Comparison of ENCODE assay signal across 20 cellular contexts in the genomic region with DNA sequence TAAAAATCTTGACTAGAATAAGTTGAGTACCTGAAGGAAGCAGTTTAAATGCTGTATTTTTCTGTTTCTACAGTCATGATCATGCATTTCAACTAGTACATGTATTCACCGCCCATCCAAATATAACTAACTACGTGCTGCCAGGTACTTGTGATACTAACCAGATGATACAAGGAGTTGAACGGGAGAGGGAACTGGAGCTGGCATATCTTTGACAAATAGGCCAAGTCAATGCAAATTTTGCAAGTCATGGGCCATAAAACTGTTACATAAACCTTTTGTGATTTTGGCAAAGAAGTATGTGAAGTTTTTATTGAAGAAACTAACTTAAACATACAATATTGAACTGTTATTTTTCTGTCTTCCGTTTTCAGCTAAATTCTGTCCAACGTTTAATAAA. TPM values are rescaled to one million over a fixed set of nuclear protein-coding genes. Genes with fewer than 3 reads are reported as not detected.
A peak's percentile ranks its signal among the peaks of the same experiment; 100 is the strongest.
DNase-seq lines count a peak whose midpoint lies in the region; ATAC-seq, FAIRE-seq and TF ChIP-seq lines count a peak whose summit lies in the region.
"Had no signal": no experiment of that assay in that cellular context is flagged by ENCODE, and none has a peak within 500 bp of the region (broad histone marks: within the 10 kb centered on the region; RNA-seq: fewer than 3 reads in every experiment).

No MANE protein-coding gene starts in this region.

- no peak for TF ChIP-seq POLR2A in K562 (conservative IDR thresholded peaks at IDR 0.05)

- intact Hi-C loops in Right ventricle myocardium superior (cut with DNase I) = loop anchor here (5.0 kb wide), 1 partner anchor 51 kb away; a partner anchor contains a TSS
- intact Hi-C loops in K562 (cut with micrococcal nuclease) = no loop called here
- intact Hi-C loops in left ventricle myocardium superior (cut with micrococcal nuclease) = loop anchor here (10.0 kb wide), 1 partner anchor 58 kb away; no protein-coding TSS in a partner anchor

- CTCF ChIA-PET in K562 (lab: Yijun Ruan, JAX; ENCODE audit: low intra/inter-chr PET ratio) = no interaction called here

- no peak overlapping the region for H3K9ac ChIP-seq in K562 (ENCODE audit: insufficient read depth in 1 of 2, low read depth in 2 of 2, low read length in 2 of 2)

- no TSS peak for BruUV-seq in K562 (replicated peaks; lab: Mats Ljungman, UMichigan)

- H3K9me1 ChIP-seq in K562 (ENCODE audit: control insufficient read depth, insufficient read depth, low read length) = no peaks in the 10 kb centered on the region

- no peaks in the 10 kb centered on the region for H3K4me1 ChIP-seq in right atrium auricular region
- H3K4me1 ChIP-seq in K562 (replicated peaks in 1 of 2; ENCODE audit: control insufficient read depth in 2 of 2, insufficient read depth in 2 of 2, low read length in 2 of 2) = peaks cover 0 to under 1% of the 10 kb centered on the region in 2 experiments; a peak in 1 of 5 replicates
- no peaks in the 10 kb centered on the region for H3K4me1 ChIP-seq in effector memory CD4-positive, alpha-beta T cell (ENCODE audit: control insufficient read depth, insufficient read depth, low read length, poor library complexity, severe bottlenecking)
- H3K4me1 ChIP-seq: Caco-2 had no signal

- no peaks in the 10 kb centered on the region for H3K9me3 Mint-ChIP-seq in stimulated activated effector memory CD8-positive, alpha-beta T cell treated with anti-CD3 and anti-CD28 coated beads, Interleukin-12 subunit alpha, Interleukin-12 subunit beta, amount 100 ng/mL, for 72 hours

- no peaks in the 10 kb centered on the region for H3K9me3 ChIP-seq in right atrium auricular region
- no peaks in the 10 kb centered on the region for H3K9me3 ChIP-seq in K562 (replicated peaks; ENCODE audit: control insufficient read depth, insufficient read depth, low read depth, low read length)
- H3K9me3 ChIP-seq in effector memory CD4-positive, alpha-beta T cell (ENCODE audit: control insufficient read depth, low read length) = no peaks in the 10 kb centered on the region
- H3K9me3 ChIP-seq: Caco-2 had no signal

- H3K36me3 ChIP-seq in right atrium auricular region (peaks cover 34% of the 10 kb centered on the region), K562 (ENCODE audit: control insufficient read depth, insufficient read depth, low read length) (peaks cover 81% of the 10 kb centered on the region)
- H3K36me3 ChIP-seq in effector memory CD4-positive, alpha-beta T cell (ENCODE audit: control insufficient read depth, insufficient read depth, low read length) = peaks cover 28% of the 10 kb centered on the region

- DNase-seq in Right ventricle myocardium superior (no peak), right atrium auricular region (ENCODE audit: low spot score) (no peak), K562 (ENCODE audit: extremely low read depth in 1 of 4, low spot score in 3 of 4) (no peak), left ventricle myocardium superior (no peak), NCI-H1092 (lab: John Stamatoyannopoulos, UW) (no peak)
- no peak for DNase-seq in stimulated activated effector memory CD8-positive, alpha-beta T cell treated with anti-CD3 and anti-CD28 coated beads, Interleukin-12 subunit alpha, Interleukin-12 subunit beta, amount 100 ng/mL, for 72 hours (ENCODE audit: low spot score in 2 of 2)
- DNase-seq in effector memory CD4-positive, alpha-beta T cell = no peak
- DNase-seq in stimulated activated CD4-positive, alpha-beta T cell treated with anti-CD3 and anti-CD28 coated beads, Interleukin-4, amount 100 ng/mL, for 4 hours = no peak
- DNase-seq: ACHN, AML-193, Caco-2, DMS153, HCEC 1CT, NCI-H146, NCI-H2081, NCI-H510A, NCI-H774, PC-9 had no signal

- in situ Hi-C loops in K562 (cut with MboI) = no loop called here

- no peak for TF ChIP-seq EP300 in K562 (IDR thresholded peaks at IDR 0.05; ENCODE audit: low read length)

- peak overlapping the region in 1 of 2 donors; percentile 62 for H3K27ac ChIP-seq in right atrium auricular region
- H3K27ac ChIP-seq in K562 (ENCODE audit: extremely low read depth, low read depth, low read length) = no peak overlapping the region
- H3K27ac ChIP-seq in effector memory CD4-positive, alpha-beta T cell (ENCODE audit: insufficient read depth, low read length, poor library complexity, severe bottlenecking) = no peak overlapping the region
- H3K27ac ChIP-seq: HL-60, PC-9 had no signal

- no peak for FAIRE-seq in K562 (lab: Jason Lieb, UNC)
- FAIRE-seq: HTR-8/SVneo had no signal

- H3K4me3 ChIP-seq in right atrium auricular region = no peak overlapping the region
- no peak overlapping the region for H3K4me3 ChIP-seq in K562
- no peak overlapping the region for H3K4me3 ChIP-seq in effector memory CD4-positive, alpha-beta T cell (ENCODE audit: insufficient read depth, low read depth, low read length, poor library complexity, severe bottlenecking)
- H3K4me3 ChIP-seq: PC-9 had no signal

- H2AFZ ChIP-seq in K562 (ENCODE audit: low read depth, low read length) = no peak overlapping the region
- H2AFZ ChIP-seq: PC-9 had no signal

- no peak for TF ChIP-seq RAD21 in K562 (CRISPR knock-in tag; conservative IDR thresholded peaks at IDR 0.05 in 1 of 2, IDR thresholded peaks at IDR 0.05 in 1 of 2)

- POLR2A ChIA-PET in K562 (lab: Yijun Ruan, JAX) = interaction anchor here (1.1 kb wide), 1 partner anchor 11 kb away, joined by 4 read pairs; no protein-coding TSS in a partner anchor

- H4K20me1 ChIP-seq in K562 (replicated peaks; ENCODE audit: control insufficient read depth, insufficient read depth, low read length) = no peaks in the 10 kb centered on the region

- peaks cover 10% of the 10 kb centered on the region for H3K79me2 ChIP-seq in K562 (ENCODE audit: control insufficient read depth, insufficient read depth, low read length)

- H3K27ac Mint-ChIP-seq in stimulated activated effector memory CD8-positive, alpha-beta T cell treated with anti-CD3 and anti-CD28 coated beads, Interleukin-12 subunit alpha, Interleukin-12 subunit beta, amount 100 ng/mL, for 72 hours = peak overlapping the region; percentile 49

- no peak overlapping the region for H3K4me2 ChIP-seq in K562 (ENCODE audit: insufficient read depth, low read length)
- H3K4me2 ChIP-seq: PC-9 had no signal

- WGBS in K562 (ENCODE audit: insufficient coverage, low coverage, missing lambda C conversion rate) = 70% methylated on average over 5 of the region's 5 CpGs

- H3K4me1 Mint-ChIP-seq in stimulated activated effector memory CD8-positive, alpha-beta T cell treated with anti-CD3 and anti-CD28 coated beads, Interleukin-12 subunit alpha, Interleukin-12 subunit beta, amount 100 ng/mL, for 72 hours = no peaks in the 10 kb centered on the region

- no peak overlapping the region for H3K4me3 Mint-ChIP-seq in stimulated activated effector memory CD8-positive, alpha-beta T cell treated with anti-CD3 and anti-CD28 coated beads, Interleukin-12 subunit alpha, Interleukin-12 subunit beta, amount 100 ng/mL, for 72 hours

- H3K27me3 ChIP-seq in right atrium auricular region = no peaks in the 10 kb centered on the region
- no peaks in the 10 kb centered on the region for H3K27me3 ChIP-seq in K562 (ENCODE audit: control insufficient read depth in 2 of 2, insufficient read depth in 2 of 2, low read length in 2 of 2)
- H3K27me3 ChIP-seq in effector memory CD4-positive, alpha-beta T cell (replicated peaks; ENCODE audit: control insufficient read depth, insufficient read depth, low read length, poor library complexity, severe bottlenecking) = no peaks in the 10 kb centered on the region

- ATAC-seq in Right ventricle myocardium superior (ENCODE audit: poor library complexity) (peak; percentile 87), K562 (no peak), left ventricle myocardium superior (peak; percentile 91)
- no peak for ATAC-seq in stimulated activated effector memory CD8-positive, alpha-beta T cell treated with anti-CD3 and anti-CD28 coated beads, Interleukin-12 subunit alpha, Interleukin-12 subunit beta, amount 100 ng/mL, for 72 hours

- H3K36me3 Mint-ChIP-seq in stimulated activated effector memory CD8-positive, alpha-beta T cell treated with anti-CD3 and anti-CD28 coated beads, Interleukin-12 subunit alpha, Interleukin-12 subunit beta, amount 100 ng/mL, for 72 hours = peaks cover 91% of the 10 kb centered on the region

- TF ChIP-seq CTCF in right atrium auricular region (IDR thresholded peaks at IDR 0.05) (no peak), K562 (IDR thresholded peaks at IDR 0.05 in 2 of 3, conservative IDR thresholded peaks at IDR 0.05 in 1 of 3; ENCODE audit: insufficient read depth in 2 of 3, low read depth in 1 of 3, low read length in 3 of 3) (no peak)

RNA-seq across cellular contexts. Expression of a gene that starts 14.5 kb away (rescaled TPM):
- total RNA-seq in Right ventricle myocardium superior (19.7 TPM), right atrium auricular region (10 to 100 TPM; 24.7 to 30.6 TPM), K562 (2014; rRNA removed) (62.2 and 71.7 TPM in 2 replicates), K562 (2014; rRNA removed; fragmentation: Illumina TruSeq; extraction: Trizol) (71.2 and 72.9 TPM in 2 replicates), K562 (2015; rRNA removed; fragmentation: Illumina TruSeq; extraction: Trizol) (61.3 and 73.5 TPM in 2 replicates), K562 (2021) (41.8 and 50.5 TPM in 2 replicates), left ventricle myocardium superior (26.6 TPM)
- 45.9 and 61.6 TPM in 2 replicates for total RNA-seq in K562 (2011; cell fraction: chromatin; rRNA removed; ENCODE audit: low replicate concordance)
- total RNA-seq in K562 (2011; cell fraction: nucleolus; rRNA removed) = 24.8 and 28.2 TPM in 2 replicates
- 29.1 and 42.7 TPM in 2 replicates for total RNA-seq in K562 (2011; cell fraction: nucleoplasm; rRNA removed)
- polyA plus RNA-seq in K562 (2011; rRNA removed) (55.4 and 56.0 TPM in 2 replicates), K562 (2014; fragmentation: Illumina TruSeq; extraction: Trizol) (62.4 and 66.8 TPM in 2 replicates), K562 (2014; fragmentation: Nextera tagmentation; extraction: Ambion mirVana) (10 to 100 TPM; 86.0 to 86.4 TPM), K562 (2014; rRNA removed) (74.7 and 94.3 TPM in 2 replicates)
- polyA plus RNA-seq in K562 (2011; cell fraction: cytosol; rRNA removed) = 40.4 and 45.1 TPM in 2 replicates
- 74.2 and 81.6 TPM in 2 replicates for polyA plus RNA-seq in K562 (2011; cell fraction: nucleus; rRNA removed)
- polyA plus RNA-seq in K562 (2012) = 49.9 and 51.4 TPM in 2 replicates
- 22.0 and 29.1 TPM in 2 replicates for polyA minus RNA-seq in K562 (2011; rRNA and poly(A)+ RNA removed)
- polyA minus RNA-seq in K562 (2011; cell fraction: cytosol; rRNA and poly(A)+ RNA removed) = 14.5 and 17.0 TPM in 2 replicates
- polyA minus RNA-seq in K562 (2011; cell fraction: nucleus; rRNA and poly(A)+ RNA removed) = 22.6 and 26.0 TPM in 2 replicates

RNA-seq across cellular contexts. Expression of a gene that starts 50.3 kb away (rescaled TPM):
- total RNA-seq in Right ventricle myocardium superior (248 TPM), right atrium auricular region (100 to 1,000 TPM in 1 of 2 donors, 10 to 100 TPM in 1; 74.4 to 137 TPM), K562 (2014; rRNA removed) (0.24 and 0.64 TPM in 2 replicates), K562 (2014; rRNA removed; fragmentation: Illumina TruSeq; extraction: Trizol) (0.15 and 0.26 TPM in 2 replicates), K562 (2015; rRNA removed; fragmentation: Illumina TruSeq; extraction: Trizol) (0.18 and 0.41 TPM in 2 replicates), K562 (2021) (0.20 and 0.54 TPM in 2 replicates), left ventricle myocardium superior (339 TPM)
- total RNA-seq in K562 (2011; cell fraction: chromatin; rRNA removed; ENCODE audit: low replicate concordance) = not detected in 2 replicates
- not detected in 2 replicates for total RNA-seq in K562 (2011; cell fraction: nucleolus; rRNA removed)
- 0.51 TPM in 1 of 2 replicates, not detected in the other for total RNA-seq in K562 (2011; cell fraction: nucleoplasm; rRNA removed)
- polyA plus RNA-seq in K562 (2011; rRNA removed) (0.03 and 0.35 TPM in 2 replicates), K562 (2014; fragmentation: Illumina TruSeq; extraction: Trizol) (0.33 and 0.80 TPM in 2 replicates), K562 (2014; fragmentation: Nextera tagmentation; extraction: Ambion mirVana) (under 1 TPM; 0.31 to 0.67 TPM), K562 (2014; rRNA removed) (0.11 and 0.72 TPM in 2 replicates)
- polyA plus RNA-seq in K562 (2011; cell fraction: cytosol; rRNA removed) = 0.03 and 0.07 TPM in 2 replicates
- 0.10 and 0.23 TPM in 2 replicates for polyA plus RNA-seq in K562 (2011; cell fraction: nucleus; rRNA removed)
- 0.18 and 0.22 TPM in 2 replicates for polyA plus RNA-seq in K562 (2012)
- not detected in 2 replicates for polyA minus RNA-seq in K562 (2011; rRNA and poly(A)+ RNA removed)
- not detected in 2 replicates for polyA minus RNA-seq in K562 (2011; cell fraction: cytosol; rRNA and poly(A)+ RNA removed)
- 0.40 TPM in 1 of 2 replicates, not detected in the other for polyA minus RNA-seq in K562 (2011; cell fraction: nucleus; rRNA and poly(A)+ RNA removed)

Comparison
In these comparisons a context has a peak if more than half of its experiments do, and no peak if none do; other contexts are left out.
1. ATAC-seq: peak in Right ventricle myocardium superior (single experiment) and left ventricle myocardium superior (single experiment); none in K562 (single experiment) and stimulated activated effector memory CD8-positive, alpha-beta T cell treated with anti-CD3 and anti-CD28 coated beads, Interleukin-12 subunit alpha, Interleukin-12 subunit beta, amount 100 ng/mL, for 72 hours (single experiment).
2. RNA of a gene that starts 50.3 kb away (total RNA-seq): 339 TPM in left ventricle myocardium superior (single experiment), 248 TPM in Right ventricle myocardium superior (single experiment) and 74.4 to 137 TPM in right atrium auricular region; 0.15 to 0.64 TPM in K562; every median in the first group is over 10 times any median in the second.